17 cellular contexts compared by ENCODE assay signal in genomic region chr15:47577476-47577875, GRCh38.
A peak's percentile ranks its signal among the peaks of the same experiment; 100 is the strongest.
DNase-seq lines count a peak whose midpoint lies in the region; TF ChIP-seq lines count a peak whose summit lies in the region.
"Had no signal": no experiment of that assay in that cellular context is flagged by ENCODE, and none has a peak within 500 bp of the region (broad histone marks: within the 10 kb centered on the region; RNA-seq: fewer than 3 reads in every experiment).

No MANE protein-coding gene starts in this region.

- H3K27ac Mint-ChIP-seq in immature natural killer cell: no peak overlapping the region
- no peak overlapping the region for H3K27ac Mint-ChIP-seq in CD4-positive, alpha-beta memory T cell
- H3K27ac Mint-ChIP-seq: GM23338 had no signal

- no peak overlapping the region for H3K9ac ChIP-seq in MM.1S (ENCODE audit: low read length)

- no peaks in the 10 kb centered on the region for H3K27me3 ChIP-seq in MM.1S (replicated peaks; ENCODE audit: insufficient read depth, low read length)
- H3K27me3 ChIP-seq in hepatocyte: no peaks in the 10 kb centered on the region
- no peaks in the 10 kb centered on the region for H3K27me3 ChIP-seq in CD4-positive, alpha-beta memory T cell (ENCODE audit: insufficient read depth, low read length)

- peaks cover 8% of the 10 kb centered on the region; the same call in 1 of the 2 replicates for H3F3A ChIP-seq in MM.1S (ENCODE audit: insufficient read depth, low read length)

- CTCF ChIA-PET in CD4-positive, alpha-beta memory T cell (lab: Charles Lee; ENCODE audit: partially characterized antibody): no interaction called here

- H3K4me1 Mint-ChIP-seq in immature natural killer cell: no peaks in the 10 kb centered on the region
- no peaks in the 10 kb centered on the region for H3K4me1 Mint-ChIP-seq in CD4-positive, alpha-beta memory T cell

- H2AFZ ChIP-seq in MM.1S (ENCODE audit: low read length): no peak overlapping the region
- no peak overlapping the region for H2AFZ ChIP-seq in hepatocyte
- H2AFZ ChIP-seq: GM23338 had no signal

- H3K9me3 Mint-ChIP-seq in immature natural killer cell: peaks cover under 1 to 5% (median 3%) of the 10 kb centered on the region in 6 donors
- peaks cover 0 to 2% (median 0%) of the 10 kb centered on the region in 8 donors for H3K9me3 Mint-ChIP-seq in CD4-positive, alpha-beta memory T cell
- H3K9me3 Mint-ChIP-seq: GM23338 had no signal

- H3K4me2 ChIP-seq in MM.1S (ENCODE audit: low read depth, low read length): peak overlapping the region; percentile 18; the same call in 1 of the 2 replicates
- peak overlapping the region; percentile 20 for H3K4me2 ChIP-seq in hepatocyte
- H3K4me2 ChIP-seq: A549, GM23338 had no signal

- no peaks in the 10 kb centered on the region for H3K79me2 ChIP-seq in MM.1S (ENCODE audit: low read length)
- H3K79me2 ChIP-seq in hepatocyte: no peaks in the 10 kb centered on the region

- H3K9me2 ChIP-seq in MM.1S (replicated peaks; ENCODE audit: insufficient read depth, low read length) (no peaks in the 10 kb centered on the region), hepatocyte (replicated peaks; ENCODE audit: insufficient read depth) (no peaks in the 10 kb centered on the region)

- H3K27me3 Mint-ChIP-seq in immature natural killer cell (ENCODE audit: low read depth in 3 of 3): peaks cover 0 to 2% (median under 1%) of the 10 kb centered on the region in 3 donors
- H3K27me3 Mint-ChIP-seq in CD4-positive, alpha-beta memory T cell: no peaks in the 10 kb centered on the region

- DNase-seq in NCI-H82 (lab: John Stamatoyannopoulos, UW) (peak; percentile 69), NCI-H82 treated with DMSO at 0.1 percent for 48 hours (lab: John Stamatoyannopoulos, UW; ENCODE audit: unreplicated experiment) (no peak), MM.1S (no peak), hepatocyte (ENCODE audit: low spot score) (no peak), retina (peak; percentile 21), SW 1271 (lab: John Stamatoyannopoulos, UW) (no peak), immature natural killer cell (no peak)
- no peak for DNase-seq in CD4-positive, alpha-beta memory T cell
- DNase-seq: Calu3; DND-41; NCI-H1048; NCI-H510A; NK-92 treated with Interleukin-12 subunit alpha and Interleukin-12 subunit beta, amount 100 ng/mL, for 24 hours; OCI-M1 had no signal

- H4K20me1 ChIP-seq in MM.1S (ENCODE audit: insufficient read depth, low read length): no peaks in the 10 kb centered on the region
- H4K20me1 ChIP-seq in hepatocyte (ENCODE audit: insufficient read depth, poor library complexity, severe bottlenecking): no peaks in the 10 kb centered on the region

- H3K4me3 Mint-ChIP-seq in immature natural killer cell: no peak overlapping the region
- H3K4me3 Mint-ChIP-seq in CD4-positive, alpha-beta memory T cell: no peak overlapping the region
- H3K4me3 Mint-ChIP-seq: GM23338 had no signal

- H3K36me3 ChIP-seq in MM.1S (replicated peaks; ENCODE audit: insufficient read depth, low read length) (no peaks in the 10 kb centered on the region), hepatocyte (replicated peaks; ENCODE audit: insufficient read depth, low read depth) (no peaks in the 10 kb centered on the region)
- H3K36me3 ChIP-seq in CD4-positive, alpha-beta memory T cell (ENCODE audit: insufficient read depth, low read length): no peaks in the 10 kb centered on the region

- intact Hi-C loops in CD4-positive, alpha-beta memory T cell (cut with micrococcal nuclease): no loop called here

- no peaks in the 10 kb centered on the region for H3K9me3 ChIP-seq in MM.1S (replicated peaks; ENCODE audit: insufficient read depth, low read length)
- no peaks in the 10 kb centered on the region for H3K9me3 ChIP-seq in hepatocyte (ENCODE audit: low read depth)
- H3K9me3 ChIP-seq in CD4-positive, alpha-beta memory T cell (ENCODE audit: control insufficient read depth in 1 of 2, low read length in 2 of 2): no peaks in the 10 kb centered on the region
- H3K9me3 ChIP-seq: A549 had no signal

- TF ChIP-seq CTCF in MM.1S (IDR thresholded peaks at IDR 0.05; ENCODE audit: low read length) (no peak), hepatocyte (IDR thresholded peaks at IDR 0.05; ENCODE audit: poor library complexity) (no peak)

- no peak overlapping the region for H3K4me3 ChIP-seq in MM.1S (ENCODE audit: low read length)
- no peak overlapping the region for H3K4me3 ChIP-seq in hepatocyte
- no peak overlapping the region for H3K4me3 ChIP-seq in CD4-positive, alpha-beta memory T cell (ENCODE audit: low read length in 2 of 2)
- H3K4me3 ChIP-seq: A549, GM23338, K562 had no signal

- H3K36me3 Mint-ChIP-seq in immature natural killer cell: no peaks in the 10 kb centered on the region
- H3K36me3 Mint-ChIP-seq in CD4-positive, alpha-beta memory T cell: no peaks in the 10 kb centered on the region

- POLR2A ChIA-PET in CD4-positive, alpha-beta memory T cell (lab: Charles Lee; ENCODE audit: partially characterized antibody): no interaction called here

- H3K4me1 ChIP-seq in MM.1S (ENCODE audit: low read length) (peaks cover 16% of the 10 kb centered on the region), hepatocyte (ENCODE audit: insufficient read depth) (no peaks in the 10 kb centered on the region)
- no peaks in the 10 kb centered on the region for H3K4me1 ChIP-seq in CD4-positive, alpha-beta memory T cell (ENCODE audit: insufficient read depth, low read length)
- H3K4me1 ChIP-seq: A549 had no signal

- 43% methylated on average over 3 of the region's 3 CpGs for WGBS in hepatocyte (ENCODE audit: low lambda C conversion rate, missing lambda C conversion rate)

- H3K27ac ChIP-seq in MM.1S (ENCODE audit: low read length) (peak overlapping the region; percentile 10; the same call in 1 of the 2 replicates), hepatocyte (no peak overlapping the region)
- no peak overlapping the region for H3K27ac ChIP-seq in CD4-positive, alpha-beta memory T cell (ENCODE audit: low read depth, low read length)
- H3K27ac ChIP-seq: A549 had no signal

Comparison
In these comparisons a context has a peak if more than half of its experiments do, and no peak if none do; other contexts are left out.
1. DNase-seq: peak in NCI-H82 (single experiment) and retina (single experiment); none in NCI-H82 treated with DMSO at 0.1 percent for 48 hours (single experiment), MM.1S (single experiment), hepatocyte (single experiment), SW 1271 (0 of 2), immature natural killer cell (0 of 3) and CD4-positive, alpha-beta memory T cell (0 of 5).